In the genomic region with DNA sequence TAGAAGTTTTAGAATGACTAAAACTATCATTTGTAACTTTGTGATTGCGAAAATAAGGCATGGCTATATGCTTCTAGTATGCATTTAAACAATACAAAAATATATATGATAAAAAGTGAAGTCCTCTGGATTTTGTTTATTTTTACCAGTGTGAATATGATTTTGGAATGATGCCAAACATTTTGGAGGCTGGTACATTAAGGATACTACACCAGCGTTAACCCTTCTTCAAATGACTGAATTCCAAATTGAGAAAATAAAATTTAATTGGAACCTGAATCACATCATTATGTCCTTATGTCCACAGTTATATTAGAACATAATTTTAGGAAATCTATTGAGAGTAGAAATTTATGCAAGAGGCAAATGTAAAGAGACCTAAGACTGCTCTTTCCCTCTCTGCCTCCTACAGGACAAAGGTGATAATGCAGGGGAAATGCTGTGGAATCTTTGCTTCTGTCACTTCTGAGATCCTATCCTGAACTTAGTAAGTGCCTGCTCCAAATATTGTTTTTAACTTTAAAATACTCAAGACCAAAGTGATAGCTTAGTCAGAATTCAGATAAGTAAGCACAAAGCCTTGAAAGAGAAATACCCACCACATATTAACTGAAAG, we compare ENCODE assay signal across 11 cellular contexts.
DNase-seq lines count a peak whose midpoint lies in the region; TF ChIP-seq lines count a peak whose summit lies in the region.
"Had no signal": no experiment of that assay in that cellular context is flagged by ENCODE, and none has a peak within 500 bp of the region (broad histone marks: within the 10 kb centered on the region; RNA-seq: fewer than 3 reads in every experiment).

No MANE protein-coding gene starts in this region.

- DNase-seq in A673 (ENCODE audit: low spot score) = peak; percentile 43
- peak; percentile 54 for DNase-seq in OCI-M1 (lab: John Stamatoyannopoulos, UW)
- DNase-seq in erythroblast (lab: John Stamatoyannopoulos, UW) = peak; percentile 64 to 80
- DNase-seq in NCI-H146 treated with DMSO at 0.1 percent for 48 hours (lab: John Stamatoyannopoulos, UW; ENCODE audit: unreplicated experiment) = no peak
- no peak for DNase-seq in caudate nucleus (lab: John Stamatoyannopoulos, UW)
- no peak for DNase-seq in DMS79 treated with DMSO at 0.1 percent for 48 hours (lab: John Stamatoyannopoulos, UW)
- DNase-seq in NCI-H1092 treated with DMSO at 0.1 percent for 48 hours (lab: John Stamatoyannopoulos, UW) = no peak
- DNase-seq: DMS79, heart left ventricle had no signal

- intact Hi-C loops in A673 (cut with micrococcal nuclease; ENCODE audit: unreplicated experiment) = no loop called here

- H3K4me3 ChIP-seq in A673 (ENCODE audit: low read depth, low read length, poor library complexity, severe bottlenecking) = no peak overlapping the region
- H3K4me3 ChIP-seq: heart left ventricle, SJSA1 had no signal

- no TSS peak for BruUV-seq in A673 (replicated peaks; lab: Mats Ljungman, UMichigan)

- H3K27me3 ChIP-seq in A673 (replicated peaks; ENCODE audit: insufficient read depth, low read depth, low read length, poor library complexity) = no peaks in the 10 kb centered on the region
- H3K27me3 ChIP-seq: heart left ventricle, SJSA1 had no signal

- no peaks in the 10 kb centered on the region for H3K9me3 ChIP-seq in A673 (ENCODE audit: low read depth, low read length, poor library complexity, severe bottlenecking)
- H3K9me3 ChIP-seq: heart left ventricle, SJSA1 had no signal

- TF ChIP-seq CTCF in A673 (conservative IDR thresholded peaks at IDR 0.05; ENCODE audit: low read depth, low read length) = peak; percentile 61
- TF ChIP-seq CTCF in GM12874 (IDR thresholded peaks at IDR 0.05; ENCODE audit: insufficient read depth, low read depth, low read length) = peak; percentile 49

- no peak overlapping the region for H3K27ac ChIP-seq in A673 (ENCODE audit: low read depth, low read length, poor library complexity, severe bottlenecking)
- no peak overlapping the region for H3K27ac ChIP-seq in caudate nucleus (ENCODE audit: low read depth, low read length)
- H3K27ac ChIP-seq: heart left ventricle, SJSA1 had no signal

- H3K4me1 ChIP-seq in A673 (ENCODE audit: insufficient read depth, low read length, poor library complexity, severe bottlenecking) = no peaks in the 10 kb centered on the region
- H3K4me1 ChIP-seq: SJSA1 had no signal

- no peak for TF ChIP-seq POLR2A in erythroblast (IDR thresholded peaks at IDR 0.05; ENCODE audit: low read length)

- no peaks in the 10 kb centered on the region for H3K36me3 ChIP-seq in A673 (ENCODE audit: insufficient read depth, low read length, poor library complexity, severe bottlenecking)
- H3K36me3 ChIP-seq: heart left ventricle, SJSA1 had no signal

- POLR2A ChIA-PET in A673 (lab: Charles Lee; ENCODE audit: low non-redundant PET) = no interaction called here

- CTCF ChIA-PET in A673 (lab: Charles Lee) = no interaction called here

Comparison
In these comparisons a context has a peak if more than half of its experiments do, and no peak if none do; other contexts are left out.
1. DNase-seq: peak in A673 (single experiment), OCI-M1 (single experiment) and erythroblast (2 of 2); none in NCI-H146 treated with DMSO at 0.1 percent for 48 hours (single experiment), caudate nucleus (0 of 61), DMS79 treated with DMSO at 0.1 percent for 48 hours (single experiment) and NCI-H1092 treated with DMSO at 0.1 percent for 48 hours (single experiment).